In the genomic region with DNA sequence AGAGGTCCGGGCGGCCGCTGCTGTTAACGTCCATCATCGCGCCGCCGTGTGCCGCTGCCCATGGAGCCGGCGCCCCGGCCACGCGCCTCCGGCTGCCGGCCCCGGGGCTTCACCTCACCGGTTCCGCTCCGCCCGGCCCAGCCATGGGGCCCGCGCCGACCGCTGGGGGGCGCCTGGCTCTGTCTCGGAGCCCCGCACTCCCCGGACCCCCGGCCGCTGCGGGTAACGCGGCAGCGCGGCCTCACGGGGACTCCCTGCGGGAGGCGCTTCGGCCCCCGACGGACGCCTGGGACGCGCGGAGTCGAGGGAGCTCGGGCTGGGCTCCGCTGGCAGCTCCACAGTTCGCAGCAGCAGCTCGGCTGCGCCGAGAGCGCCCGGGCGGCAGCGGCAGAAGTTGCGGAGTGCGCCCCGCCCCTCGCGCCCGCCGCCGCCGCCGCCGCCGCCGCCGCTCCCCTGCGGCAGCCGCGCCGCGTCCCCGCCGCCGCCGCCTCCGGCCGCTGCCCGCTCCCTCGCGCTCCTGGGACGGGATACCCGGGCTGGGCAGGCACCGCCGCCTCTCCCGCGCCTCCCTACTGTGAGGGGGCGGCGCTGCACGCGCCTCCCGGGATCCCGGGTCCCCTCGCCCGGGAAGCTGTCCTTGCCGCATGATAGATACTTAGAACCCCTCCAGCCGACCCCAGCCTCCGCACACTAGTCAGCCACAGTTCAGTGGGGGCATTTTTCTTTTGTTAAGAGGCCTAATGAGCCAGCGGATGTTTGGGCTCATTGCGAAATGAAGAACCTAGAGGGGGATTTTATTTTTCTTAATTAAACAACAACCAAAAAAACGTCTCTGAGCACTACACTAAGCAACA, we compare ENCODE assay signal across 8 cellular contexts. TPM values are rescaled to one million over a fixed set of nuclear protein-coding genes. Genes with fewer than 3 reads are reported as not detected.
DNase-seq lines count a peak whose midpoint lies in the region; ATAC-seq and TF ChIP-seq lines count a peak whose summit lies in the region.

A gene (minus strand): TSS at position 405 of the 854 bp plus-strand sequence. CDS start 368 bp downstream, at position 37.

- H3K27me3 ChIP-seq in GM06990 (replicated peaks; ENCODE audit: control insufficient read depth, insufficient read depth, low read length): no peaks in the 10 kb centered on the region; the same call in none of the 2 replicates
- peaks cover 8% of the 10 kb centered on the region for H3K27me3 ChIP-seq in endocrine pancreas (ENCODE audit: control insufficient read depth, insufficient read depth, low read length)

- POLR2A ChIA-PET in activated CD4-positive, alpha-beta memory T cell treated with anti-CD3 and anti-CD28 coated beads, Interleukin-2, amount 10 ng/mL, durations not matched to agents 7 days and 5 days (lab: Charles Lee): interaction anchor here (1.3 kb wide), 1 partner anchor 14 kb away, joined by 5 read pairs; a partner anchor contains a TSS

- H3K4me1 Mint-ChIP-seq in activated CD4-positive, alpha-beta memory T cell treated with anti-CD3 and anti-CD28 coated beads, Interleukin-2, amount 10 ng/mL, durations not matched to agents 7 days and 5 days: peaks cover 21% of the 10 kb centered on the region
- H3K4me1 Mint-ChIP-seq in mesothelial cell of epicardium: peaks cover 3% of the 10 kb centered on the region

- peak within 1 kb of the TSS; percentile 51 for H3K9ac ChIP-seq in endocrine pancreas (ENCODE audit: control insufficient read depth, insufficient read depth, low read length)

- no peaks in the 10 kb centered on the region for H3K36me3 Mint-ChIP-seq in activated CD4-positive, alpha-beta memory T cell treated with anti-CD3 and anti-CD28 coated beads, Interleukin-2, amount 10 ng/mL, durations not matched to agents 7 days and 5 days (ENCODE audit: low read depth)
- no peaks in the 10 kb centered on the region for H3K36me3 Mint-ChIP-seq in mesothelial cell of epicardium

- peak; percentile 72 for ATAC-seq in GM21723 (IDR thresholded peaks at IDR 0.05; ENCODE audit: unreplicated experiment)

- peaks cover 71% of the 10 kb centered on the region for H3K27me3 Mint-ChIP-seq in activated CD4-positive, alpha-beta memory T cell treated with anti-CD3 and anti-CD28 coated beads, Interleukin-2, amount 10 ng/mL, durations not matched to agents 7 days and 5 days
- peaks cover 73% of the 10 kb centered on the region for H3K27me3 Mint-ChIP-seq in mesothelial cell of epicardium (ENCODE audit: low read depth)

- CTCF ChIA-PET in activated CD4-positive, alpha-beta memory T cell treated with anti-CD3 and anti-CD28 coated beads, Interleukin-2, amount 10 ng/mL, durations not matched to agents 7 days and 5 days (lab: Charles Lee): interaction anchor here (0.7 to 1.6 kb wide), 5 partner anchors 8 to 393 kb away, joined by 3 to 7 read pairs (median 4); a partner anchor contains a TSS

- TF ChIP-seq CTCF in GM06990 (IDR thresholded peaks at IDR 0.05; ENCODE audit: insufficient read depth, low read length, poor library complexity, severe bottlenecking) (peak; percentile 5), LNCaP clone FGC (IDR thresholded peaks at IDR 0.05; ENCODE audit: control insufficient read depth, extremely low read depth, insufficient read depth) (peak; percentile 62), mesothelial cell of epicardium (IDR thresholded peaks at IDR 0.05; ENCODE audit: unreplicated experiment) (peak; percentile 44)

- H3K9me3 ChIP-seq in endocrine pancreas (ENCODE audit: control insufficient read depth, low read length): no peaks in the 10 kb centered on the region

- H3K9me3 Mint-ChIP-seq in activated CD4-positive, alpha-beta memory T cell treated with anti-CD3 and anti-CD28 coated beads, Interleukin-2, amount 10 ng/mL, durations not matched to agents 7 days and 5 days: no peaks in the 10 kb centered on the region
- peaks cover 4% of the 10 kb centered on the region for H3K9me3 Mint-ChIP-seq in mesothelial cell of epicardium

- no peak within 1 kb of the TSS for H3K27ac Mint-ChIP-seq in activated CD4-positive, alpha-beta memory T cell treated with anti-CD3 and anti-CD28 coated beads, Interleukin-2, amount 10 ng/mL, durations not matched to agents 7 days and 5 days
- H3K27ac Mint-ChIP-seq in mesothelial cell of epicardium: peak within 1 kb of the TSS; percentile 43

- H3K36me3 ChIP-seq in GM06990 (ENCODE audit: control insufficient read depth, insufficient read depth, low read length) (no peaks in the 10 kb centered on the region), endocrine pancreas (ENCODE audit: control insufficient read depth, insufficient read depth, low read length) (no peaks in the 10 kb centered on the region)

- peak within 1 kb of the TSS; percentile 78 for H3K4me3 Mint-ChIP-seq in activated CD4-positive, alpha-beta memory T cell treated with anti-CD3 and anti-CD28 coated beads, Interleukin-2, amount 10 ng/mL, durations not matched to agents 7 days and 5 days
- H3K4me3 Mint-ChIP-seq in mesothelial cell of epicardium: peak within 1 kb of the TSS; percentile 83

- DNase-seq in GM06990 (ENCODE audit: extremely low read depth, insufficient read length) (peak; percentile 58), LNCaP clone FGC (ENCODE audit: low read depth) (no peak), mesothelial cell of epicardium (ENCODE audit: low spot score in 2 of 2, unreplicated experiment in 2 of 2) (peak; percentile 45 to 69), NCI-H2171 treated with DMSO at 0.1 percent for 48 hours (lab: John Stamatoyannopoulos, UW) (no peak)
- DNase-seq in activated CD4-positive, alpha-beta memory T cell treated with anti-CD3 and anti-CD28 coated beads, Interleukin-2, amount 10 ng/mL, durations not matched to agents 7 days and 5 days: peak; percentile 55
- peak; percentile 14 to 55 for DNase-seq in stimulated activated CD8-positive, alpha-beta memory T cell treated with anti-CD3 and anti-CD28 coated beads, Interleukin-7, amount 100 ng/mL, for 4 hours (ENCODE audit: low read depth in 2 of 2)

- H3K4me3 ChIP-seq in GM06990 (replicated peaks; ENCODE audit: low read depth, low read length): peak within 1 kb of the TSS; percentile 59
- peak within 1 kb of the TSS; percentile 43 for H3K4me3 ChIP-seq in LNCaP clone FGC (ENCODE audit: low read depth, low read length)
- peak within 1 kb of the TSS; percentile 72 for H3K4me3 ChIP-seq in endocrine pancreas (ENCODE audit: control insufficient read depth, insufficient read depth, low read length)

- H3K4me1 ChIP-seq in endocrine pancreas (ENCODE audit: control insufficient read depth, insufficient read depth, low read length): no peaks in the 10 kb centered on the region

RNA-seq across cellular contexts. Expression of the gene that starts here (rescaled TPM):
- under 1 TPM in 1 of 2 experiments, not detected in 1; 0.08 TPM for total RNA-seq in activated CD4-positive, alpha-beta memory T cell treated with anti-CD3 and anti-CD28 coated beads, Interleukin-2, amount 10 ng/mL, durations not matched to agents 7 days and 5 days
- 2.9 to 3.4 TPM (median 3.0 TPM) in 3 replicates for total RNA-seq in mesothelial cell of epicardium

Comparison
In these comparisons a context has a peak if more than half of its experiments do, and no peak if none do; other contexts are left out.
1. Peak in DNase-seq in activated CD4-positive, alpha-beta memory T cell treated with anti-CD3 and anti-CD28 coated beads, Interleukin-2, amount 10 ng/mL, durations not matched to agents 7 days and 5 days; RNA of the gene not detected or under 1 TPM.
2. DNase-seq: peak in GM06990 (single experiment), mesothelial cell of epicardium (2 of 2) and stimulated activated CD8-positive, alpha-beta memory T cell treated with anti-CD3 and anti-CD28 coated beads, Interleukin-7, amount 100 ng/mL, for 4 hours (2 of 2); none in LNCaP clone FGC (single experiment) and NCI-H2171 treated with DMSO at 0.1 percent for 48 hours (single experiment).
3. CTCF ChIP-seq: peak in every context shown above with its lines; median percentile 62 in LNCaP clone FGC; 44 in mesothelial cell of epicardium; 5 in GM06990.
4. Peak in every context shown above with its lines, with median percentiles within 50 percentile points of each other: H3K4me3 ChIP-seq.